ENCODE assay signal across 1 cellular context in the genomic region with DNA sequence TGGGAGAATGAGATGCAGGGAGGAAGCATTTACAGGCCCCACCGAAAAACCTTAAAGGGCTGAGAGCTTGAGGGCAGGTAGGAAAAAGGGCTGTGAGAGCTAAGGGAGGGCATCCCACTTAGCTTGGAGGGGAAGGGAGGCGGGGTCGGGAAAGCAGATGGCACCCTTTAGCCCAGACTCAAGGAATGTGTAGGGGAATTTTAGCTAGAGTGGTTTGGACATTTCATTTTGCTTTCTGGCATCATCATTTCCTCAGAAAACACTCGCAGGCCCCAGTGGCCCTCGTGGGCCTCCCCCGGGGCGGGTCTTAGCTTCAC.
TF ChIP-seq lines count a peak whose summit lies in the region.

No MANE protein-coding gene starts in this region.

TF ChIP-seq in HepG2, 621 proteins besides CTCF, POLR2A, EP300 and RAD21 (continues in another document):
- TF ChIP-seq, protein P1, sequence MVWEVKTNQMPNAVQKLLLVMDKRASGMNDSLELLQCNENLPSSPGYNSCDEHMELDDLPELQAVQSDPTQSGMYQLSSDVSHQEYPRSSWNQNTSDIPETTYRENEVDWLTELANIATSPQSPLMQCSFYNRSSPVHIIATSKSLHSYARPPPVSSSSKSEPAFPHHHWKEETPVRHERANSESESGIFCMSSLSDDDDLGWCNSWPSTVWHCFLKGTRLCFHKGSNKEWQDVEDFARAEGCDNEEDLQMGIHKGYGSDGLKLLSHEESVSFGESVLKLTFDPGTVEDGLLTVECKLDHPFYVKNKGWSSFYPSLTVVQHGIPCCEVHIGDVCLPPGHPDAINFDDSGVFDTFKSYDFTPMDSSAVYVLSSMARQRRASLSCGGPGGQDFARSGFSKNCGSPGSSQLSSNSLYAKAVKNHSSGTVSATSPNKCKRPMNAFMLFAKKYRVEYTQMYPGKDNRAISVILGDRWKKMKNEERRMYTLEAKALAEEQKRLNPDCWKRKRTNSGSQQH (CRISPR knock-in tag; IDR thresholded peaks at IDR 0.05; ENCODE audit: low read depth): peak; percentile 4; the same call in 1 of the 2 replicates
- TF ChIP-seq, protein P2, sequence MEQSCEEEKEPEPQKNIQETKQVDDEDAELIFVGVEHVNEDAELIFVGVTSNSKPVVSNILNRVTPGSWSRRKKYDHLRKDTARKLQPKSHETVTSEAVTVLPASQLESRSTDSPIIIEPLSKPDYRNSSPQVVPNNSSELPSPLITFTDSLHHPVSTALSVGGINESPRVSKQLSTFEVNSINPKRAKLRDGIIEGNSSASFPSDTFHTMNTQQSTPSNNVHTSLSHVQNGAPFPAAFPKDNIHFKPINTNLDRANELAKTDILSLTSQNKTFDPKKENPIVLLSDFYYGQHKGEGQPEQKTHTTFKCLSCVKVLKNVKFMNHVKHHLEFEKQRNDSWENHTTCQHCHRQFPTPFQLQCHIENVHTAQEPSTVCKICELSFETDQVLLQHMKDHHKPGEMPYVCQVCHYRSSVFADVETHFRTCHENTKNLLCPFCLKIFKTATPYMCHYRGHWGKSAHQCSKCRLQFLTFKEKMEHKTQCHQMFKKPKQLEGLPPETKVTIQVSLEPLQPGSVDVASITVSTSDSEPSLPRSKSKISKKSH (CRISPR knock-in tag; IDR thresholded peaks at IDR 0.05; ENCODE audit: borderline replicate concordance): peak; percentile 8; the same call in 1 of the 2 replicates
- no peak for TF ChIP-seq WIZ (CRISPR knock-in tag; IDR thresholded peaks at IDR 0.05)
- no peak for TF ChIP-seq MTA1 (CRISPR knock-in tag; IDR thresholded peaks at IDR 0.05; ENCODE audit: borderline replicate concordance)
- TF ChIP-seq, protein P3, sequence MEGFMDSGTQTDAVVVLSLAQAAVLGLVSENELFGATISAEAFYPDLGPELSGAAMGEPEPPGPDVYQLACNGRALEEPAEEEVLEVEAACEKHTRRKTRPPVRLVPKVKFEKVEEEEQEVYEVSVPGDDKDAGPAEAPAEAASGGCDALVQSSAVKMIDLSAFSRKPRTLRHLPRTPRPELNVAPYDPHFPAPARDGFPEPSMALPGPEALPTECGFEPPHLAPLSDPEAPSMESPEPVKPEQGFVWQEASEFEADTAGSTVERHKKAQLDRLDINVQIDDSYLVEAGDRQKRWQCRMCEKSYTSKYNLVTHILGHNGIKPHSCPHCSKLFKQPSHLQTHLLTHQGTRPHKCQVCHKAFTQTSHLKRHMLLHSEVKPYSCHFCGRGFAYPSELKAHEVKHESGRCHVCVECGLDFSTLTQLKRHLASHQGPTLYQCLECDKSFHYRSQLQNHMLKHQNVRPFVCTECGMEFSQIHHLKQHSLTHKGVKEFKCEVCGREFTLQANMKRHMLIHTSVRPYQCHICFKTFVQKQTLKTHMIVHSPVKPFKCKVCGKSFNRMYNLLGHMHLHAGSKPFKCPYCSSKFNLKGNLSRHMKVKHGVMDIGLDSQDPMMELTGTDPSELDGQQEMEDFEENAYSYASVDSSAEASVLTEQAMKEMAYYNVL (CRISPR knock-in tag; IDR thresholded peaks at IDR 0.05; ENCODE audit: borderline replicate concordance): peak; percentile 23; the same call in 1 of the 2 replicates
- 0 out of 2 replicates have a peak, but pooled peaks have one; percentile 8 for TF ChIP-seq BHLHE40 (IDR thresholded peaks at IDR 0.05; ENCODE audit: low read length)
- 0 out of 2 replicates have a peak, but pooled peaks have one; percentile 65 for TF ChIP-seq NRL (CRISPR knock-in tag; IDR thresholded peaks at IDR 0.05; ENCODE audit: borderline replicate concordance)
- TF ChIP-seq, protein P4, sequence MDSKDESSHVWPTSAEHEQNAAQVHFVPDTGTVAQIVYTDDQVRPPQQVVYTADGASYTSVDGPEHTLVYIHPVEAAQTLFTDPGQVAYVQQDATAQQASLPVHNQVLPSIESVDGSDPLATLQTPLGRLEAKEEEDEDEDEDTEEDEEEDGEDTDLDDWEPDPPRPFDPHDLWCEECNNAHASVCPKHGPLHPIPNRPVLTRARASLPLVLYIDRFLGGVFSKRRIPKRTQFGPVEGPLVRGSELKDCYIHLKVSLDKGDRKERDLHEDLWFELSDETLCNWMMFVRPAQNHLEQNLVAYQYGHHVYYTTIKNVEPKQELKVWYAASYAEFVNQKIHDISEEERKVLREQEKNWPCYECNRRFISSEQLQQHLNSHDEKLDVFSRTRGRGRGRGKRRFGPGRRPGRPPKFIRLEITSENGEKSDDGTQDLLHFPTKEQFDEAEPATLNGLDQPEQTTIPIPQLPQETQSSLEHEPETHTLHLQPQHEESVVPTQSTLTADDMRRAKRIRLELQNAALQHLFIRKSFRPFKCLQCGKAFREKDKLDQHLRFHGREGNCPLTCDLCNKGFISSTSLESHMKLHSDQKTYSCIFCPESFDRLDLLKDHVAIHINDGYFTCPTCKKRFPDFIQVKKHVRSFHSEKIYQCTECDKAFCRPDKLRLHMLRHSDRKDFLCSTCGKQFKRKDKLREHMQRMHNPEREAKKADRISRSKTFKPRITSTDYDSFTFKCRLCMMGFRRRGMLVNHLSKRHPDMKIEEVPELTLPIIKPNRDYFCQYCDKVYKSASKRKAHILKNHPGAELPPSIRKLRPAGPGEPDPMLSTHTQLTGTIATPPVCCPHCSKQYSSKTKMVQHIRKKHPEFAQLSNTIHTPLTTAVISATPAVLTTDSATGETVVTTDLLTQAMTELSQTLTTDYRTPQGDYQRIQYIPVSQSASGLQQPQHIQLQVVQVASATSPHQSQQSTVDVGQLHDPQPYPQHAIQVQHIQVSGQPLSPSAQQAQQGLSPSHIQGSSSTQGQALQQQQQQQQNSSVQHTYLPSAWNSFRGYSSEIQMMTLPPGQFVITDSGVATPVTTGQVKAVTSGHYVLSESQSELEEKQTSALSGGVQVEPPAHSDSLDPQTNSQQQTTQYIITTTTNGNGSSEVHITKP (CRISPR knock-in tag; IDR thresholded peaks at IDR 0.05; ENCODE audit: low read depth): peak; percentile 88
- TF ChIP-seq, protein P5, sequence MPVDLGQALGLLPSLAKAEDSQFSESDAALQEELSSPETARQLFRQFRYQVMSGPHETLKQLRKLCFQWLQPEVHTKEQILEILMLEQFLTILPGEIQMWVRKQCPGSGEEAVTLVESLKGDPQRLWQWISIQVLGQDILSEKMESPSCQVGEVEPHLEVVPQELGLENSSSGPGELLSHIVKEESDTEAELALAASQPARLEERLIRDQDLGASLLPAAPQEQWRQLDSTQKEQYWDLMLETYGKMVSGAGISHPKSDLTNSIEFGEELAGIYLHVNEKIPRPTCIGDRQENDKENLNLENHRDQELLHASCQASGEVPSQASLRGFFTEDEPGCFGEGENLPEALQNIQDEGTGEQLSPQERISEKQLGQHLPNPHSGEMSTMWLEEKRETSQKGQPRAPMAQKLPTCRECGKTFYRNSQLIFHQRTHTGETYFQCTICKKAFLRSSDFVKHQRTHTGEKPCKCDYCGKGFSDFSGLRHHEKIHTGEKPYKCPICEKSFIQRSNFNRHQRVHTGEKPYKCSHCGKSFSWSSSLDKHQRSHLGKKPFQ (CRISPR knock-in tag; IDR thresholded peaks at IDR 0.05; ENCODE audit: insufficient replicate concordance): peak; percentile 72
- TF ChIP-seq, protein P6, sequence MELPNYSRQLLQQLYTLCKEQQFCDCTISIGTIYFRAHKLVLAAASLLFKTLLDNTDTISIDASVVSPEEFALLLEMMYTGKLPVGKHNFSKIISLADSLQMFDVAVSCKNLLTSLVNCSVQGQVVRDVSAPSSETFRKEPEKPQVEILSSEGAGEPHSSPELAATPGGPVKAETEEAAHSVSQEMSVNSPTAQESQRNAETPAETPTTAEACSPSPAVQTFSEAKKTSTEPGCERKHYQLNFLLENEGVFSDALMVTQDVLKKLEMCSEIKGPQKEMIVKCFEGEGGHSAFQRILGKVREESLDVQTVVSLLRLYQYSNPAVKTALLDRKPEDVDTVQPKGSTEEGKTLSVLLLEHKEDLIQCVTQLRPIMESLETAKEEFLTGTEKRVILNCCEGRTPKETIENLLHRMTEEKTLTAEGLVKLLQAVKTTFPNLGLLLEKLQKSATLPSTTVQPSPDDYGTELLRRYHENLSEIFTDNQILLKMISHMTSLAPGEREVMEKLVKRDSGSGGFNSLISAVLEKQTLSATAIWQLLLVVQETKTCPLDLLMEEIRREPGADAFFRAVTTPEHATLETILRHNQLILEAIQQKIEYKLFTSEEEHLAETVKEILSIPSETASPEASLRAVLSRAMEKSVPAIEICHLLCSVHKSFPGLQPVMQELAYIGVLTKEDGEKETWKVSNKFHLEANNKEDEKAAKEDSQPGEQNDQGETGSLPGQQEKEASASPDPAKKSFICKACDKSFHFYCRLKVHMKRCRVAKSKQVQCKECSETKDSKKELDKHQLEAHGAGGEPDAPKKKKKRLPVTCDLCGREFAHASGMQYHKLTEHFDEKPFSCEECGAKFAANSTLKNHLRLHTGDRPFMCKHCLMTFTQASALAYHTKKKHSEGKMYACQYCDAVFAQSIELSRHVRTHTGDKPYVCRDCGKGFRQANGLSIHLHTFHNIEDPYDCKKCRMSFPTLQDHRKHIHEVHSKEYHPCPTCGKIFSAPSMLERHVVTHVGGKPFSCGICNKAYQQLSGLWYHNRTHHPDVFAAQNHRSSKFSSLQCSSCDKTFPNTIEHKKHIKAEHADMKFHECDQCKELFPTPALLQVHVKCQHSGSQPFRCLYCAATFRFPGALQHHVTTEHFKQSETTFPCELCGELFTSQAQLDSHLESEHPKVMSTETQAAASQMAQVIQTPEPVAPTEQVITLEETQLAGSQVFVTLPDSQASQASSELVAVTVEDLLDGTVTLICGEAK (IDR thresholded peaks at IDR 0.05): no peak
- TF ChIP-seq, protein P6 (CRISPR knock-in tag; IDR thresholded peaks at IDR 0.05): 0 out of 2 replicates have a peak, but pooled peaks have one; percentile 26
- TF ChIP-seq, protein P7, sequence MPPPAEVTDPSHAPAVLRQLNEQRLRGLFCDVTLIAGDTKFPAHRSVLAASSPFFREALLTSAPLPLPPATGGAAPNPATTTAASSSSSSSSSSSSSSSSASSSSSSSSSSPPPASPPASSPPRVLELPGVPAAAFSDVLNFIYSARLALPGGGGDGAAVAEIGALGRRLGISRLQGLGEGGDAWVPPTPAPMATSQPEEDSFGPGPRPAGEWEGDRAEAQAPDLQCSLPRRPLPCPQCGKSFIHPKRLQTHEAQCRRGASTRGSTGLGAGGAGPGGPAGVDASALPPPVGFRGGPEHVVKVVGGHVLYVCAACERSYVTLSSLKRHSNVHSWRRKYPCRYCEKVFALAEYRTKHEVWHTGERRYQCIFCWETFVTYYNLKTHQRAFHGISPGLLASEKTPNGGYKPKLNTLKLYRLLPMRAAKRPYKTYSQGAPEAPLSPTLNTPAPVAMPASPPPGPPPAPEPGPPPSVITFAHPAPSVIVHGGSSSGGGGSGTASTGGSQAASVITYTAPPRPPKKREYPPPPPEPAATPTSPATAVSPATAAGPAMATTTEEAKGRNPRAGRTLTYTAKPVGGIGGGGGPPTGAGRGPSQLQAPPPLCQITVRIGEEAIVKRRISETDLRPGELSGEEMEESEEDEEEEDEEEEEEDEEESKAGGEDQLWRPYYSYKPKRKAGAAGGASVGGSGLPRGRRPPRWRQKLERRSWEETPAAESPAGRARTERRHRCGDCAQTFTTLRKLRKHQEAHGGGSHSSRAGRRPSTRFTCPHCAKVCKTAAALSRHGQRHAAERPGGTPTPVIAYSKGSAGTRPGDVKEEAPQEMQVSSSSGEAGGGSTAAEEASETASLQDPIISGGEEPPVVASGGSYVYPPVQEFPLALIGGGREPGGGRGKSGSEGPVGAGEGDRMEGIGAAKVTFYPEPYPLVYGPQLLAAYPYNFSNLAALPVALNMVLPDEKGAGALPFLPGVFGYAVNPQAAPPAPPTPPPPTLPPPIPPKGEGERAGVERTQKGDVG (CRISPR knock-in tag; IDR thresholded peaks at IDR 0.05; ENCODE audit: borderline replicate concordance): 0 out of 2 replicates have a peak, but pooled peaks have one; percentile 15
- no peak for TF ChIP-seq CBFB (CRISPR knock-in tag; IDR thresholded peaks at IDR 0.05)
- no peak for TF ChIP-seq SMARCE1 (IDR thresholded peaks at IDR 0.05; ENCODE audit: borderline replicate concordance)
- TF ChIP-seq, protein P8, sequence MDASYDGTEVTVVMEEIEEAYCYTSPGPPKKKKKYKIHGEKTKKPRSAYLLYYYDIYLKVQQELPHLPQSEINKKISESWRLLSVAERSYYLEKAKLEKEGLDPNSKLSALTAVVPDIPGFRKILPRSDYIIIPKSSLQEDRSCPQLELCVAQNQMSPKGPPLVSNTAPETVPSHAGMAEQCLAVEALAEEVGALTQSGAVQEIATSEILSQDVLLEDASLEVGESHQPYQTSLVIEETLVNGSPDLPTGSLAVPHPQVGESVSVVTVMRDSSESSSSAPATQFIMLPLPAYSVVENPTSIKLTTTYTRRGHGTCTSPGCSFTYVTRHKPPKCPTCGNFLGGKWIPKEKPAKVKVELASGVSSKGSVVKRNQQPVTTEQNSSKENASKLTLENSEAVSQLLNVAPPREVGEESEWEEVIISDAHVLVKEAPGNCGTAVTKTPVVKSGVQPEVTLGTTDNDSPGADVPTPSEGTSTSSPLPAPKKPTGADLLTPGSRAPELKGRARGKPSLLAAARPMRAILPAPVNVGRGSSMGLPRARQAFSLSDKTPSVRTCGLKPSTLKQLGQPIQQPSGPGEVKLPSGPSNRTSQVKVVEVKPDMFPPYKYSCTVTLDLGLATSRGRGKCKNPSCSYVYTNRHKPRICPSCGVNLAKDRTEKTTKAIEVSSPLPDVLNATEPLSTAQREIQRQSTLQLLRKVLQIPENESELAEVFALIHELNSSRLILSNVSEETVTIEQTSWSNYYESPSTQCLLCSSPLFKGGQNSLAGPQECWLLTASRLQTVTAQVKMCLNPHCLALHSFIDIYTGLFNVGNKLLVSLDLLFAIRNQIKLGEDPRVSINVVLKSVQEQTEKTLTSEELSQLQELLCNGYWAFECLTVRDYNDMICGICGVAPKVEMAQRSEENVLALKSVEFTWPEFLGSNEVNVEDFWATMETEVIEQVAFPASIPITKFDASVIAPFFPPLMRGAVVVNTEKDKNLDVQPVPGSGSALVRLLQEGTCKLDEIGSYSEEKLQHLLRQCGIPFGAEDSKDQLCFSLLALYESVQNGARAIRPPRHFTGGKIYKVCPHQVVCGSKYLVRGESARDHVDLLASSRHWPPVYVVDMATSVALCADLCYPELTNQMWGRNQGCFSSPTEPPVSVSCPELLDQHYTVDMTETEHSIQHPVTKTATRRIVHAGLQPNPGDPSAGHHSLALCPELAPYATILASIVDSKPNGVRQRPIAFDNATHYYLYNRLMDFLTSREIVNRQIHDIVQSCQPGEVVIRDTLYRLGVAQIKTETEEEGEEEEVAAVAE (CRISPR knock-in tag; IDR thresholded peaks at IDR 0.05; ENCODE audit: borderline replicate concordance): no peak
